In the genomic region with DNA sequence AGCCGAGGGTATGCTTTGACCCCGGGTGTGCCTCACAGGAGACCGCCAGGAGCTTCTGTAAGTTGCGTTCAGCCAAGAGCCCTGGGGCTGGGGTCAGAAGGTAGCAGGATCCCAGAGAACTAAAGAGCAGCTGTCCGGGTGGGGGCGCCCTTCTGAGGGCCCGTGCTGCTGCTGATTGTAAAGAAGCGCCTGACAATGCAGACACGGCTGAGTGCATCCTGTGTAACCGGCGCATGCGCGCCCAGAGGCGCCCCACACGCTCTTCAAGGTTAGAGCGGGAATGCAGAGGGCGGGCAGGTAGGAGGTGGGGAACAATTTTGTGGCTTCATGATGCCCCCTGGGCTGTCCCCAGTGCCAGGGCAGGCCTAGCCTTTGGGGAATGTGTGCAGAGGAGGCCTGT, we compare ENCODE assay signal across 16 cellular contexts.
DNase-seq lines count a peak whose midpoint lies in the region; ATAC-seq and TF ChIP-seq lines count a peak whose summit lies in the region.
"Had no signal": no experiment of that assay in that cellular context is flagged by ENCODE, and none has a peak within 500 bp of the region (broad histone marks: within the 10 kb centered on the region; RNA-seq: fewer than 3 reads in every experiment).

No MANE protein-coding gene starts in this region.

- no peaks in the 10 kb centered on the region for H3K79me2 ChIP-seq in PC-3 (ENCODE audit: low read length)

- CTCF ChIA-PET in PC-3 (lab: Charles Lee): no interaction called here
- CTCF ChIA-PET in activated naive CD4-positive, alpha-beta T cell treated with anti-CD3 and anti-CD28 coated beads for 36 hours (lab: Charles Lee): no interaction called here

- no peaks in the 10 kb centered on the region for H3K9me3 ChIP-seq in BE2C
- no peaks in the 10 kb centered on the region for H3K9me3 ChIP-seq in PC-3 (ENCODE audit: low read length)
- H3K9me3 ChIP-seq: left lung, pancreas had no signal

- TF ChIP-seq POLR2A in erythroblast (IDR thresholded peaks at IDR 0.05; ENCODE audit: low read length): no peak

- no peak for TF ChIP-seq CTCF in BE2C (IDR thresholded peaks at IDR 0.05; ENCODE audit: low read depth, low read length)
- peak; percentile 25; the same call in 1 of the 2 replicates for TF ChIP-seq CTCF in PC-3 (conservative IDR thresholded peaks at IDR 0.05; ENCODE audit: low read depth, low read length)
- TF ChIP-seq CTCF in mesothelial cell of epicardium (IDR thresholded peaks at IDR 0.05; ENCODE audit: unreplicated experiment): no peak

- peaks cover 6% of the 10 kb centered on the region for H3K27me3 Mint-ChIP-seq in mesothelial cell of epicardium (ENCODE audit: low read depth)
- peaks cover 6% of the 10 kb centered on the region for H3K27me3 Mint-ChIP-seq in activated naive CD4-positive, alpha-beta T cell treated with anti-CD3 and anti-CD28 coated beads for 36 hours (ENCODE audit: low read depth)

- H3K4me3 ChIP-seq in BE2C (ENCODE audit: low read depth, low read length): no peak overlapping the region
- no peak overlapping the region for H3K4me3 ChIP-seq in PC-3 (ENCODE audit: low read length)
- H3K4me3 ChIP-seq: left lung, pancreas had no signal

- no peaks in the 10 kb centered on the region for H4K20me1 ChIP-seq in PC-3 (ENCODE audit: low read length)

- H3K9me3 Mint-ChIP-seq in mesothelial cell of epicardium: peaks cover 5% of the 10 kb centered on the region
- H3K9me3 Mint-ChIP-seq in activated naive CD4-positive, alpha-beta T cell treated with anti-CD3 and anti-CD28 coated beads for 36 hours: no peaks in the 10 kb centered on the region

- no peak overlapping the region for H3K27ac ChIP-seq in PC-3 (ENCODE audit: low read length)
- H3K27ac ChIP-seq: left lung, pancreas had no signal

- H3K9me2 ChIP-seq in PC-3 (replicated peaks; ENCODE audit: low read length): no peaks in the 10 kb centered on the region

- H3K9ac ChIP-seq in PC-3 (ENCODE audit: low read length): no peak overlapping the region

- no peak for ATAC-seq in PC-3
- ATAC-seq in HG03175 (IDR thresholded peaks at IDR 0.05; ENCODE audit: unreplicated experiment): no peak
- ATAC-seq: left lung; pancreas; stimulated activated naive CD8-positive, alpha-beta T cell treated with anti-CD3 and anti-CD28 coated beads, Interleukin-15, Interleukin-2, amounts not matched to agents 100 U/mL and 50 U/mL, for 24 hours had no signal

- no peaks in the 10 kb centered on the region; the same call in 1 of the 2 replicates for H3K36me3 ChIP-seq in BE2C
- H3K36me3 ChIP-seq in PC-3 (ENCODE audit: low read depth, low read length): no peaks in the 10 kb centered on the region
- H3K36me3 ChIP-seq: left lung, pancreas had no signal

- no TSS peak for BruUV-seq in PC-3 (replicated peaks; lab: Mats Ljungman, UMichigan)

- no peak overlapping the region for H3K27ac Mint-ChIP-seq in mesothelial cell of epicardium
- no peak overlapping the region for H3K27ac Mint-ChIP-seq in activated naive CD4-positive, alpha-beta T cell treated with anti-CD3 and anti-CD28 coated beads for 36 hours

- H3K27me3 ChIP-seq in BE2C (no peaks in the 10 kb centered on the region; the same call in 1 of the 2 replicates), PC-3 (ENCODE audit: low read length) (peaks cover 15% of the 10 kb centered on the region)
- H3K27me3 ChIP-seq: pancreas had no signal

- POLR2A ChIA-PET in PC-3 (lab: Charles Lee; ENCODE audit: unreplicated experiment): no interaction called here

- intact Hi-C loops in PC-3 (cut with micrococcal nuclease): no loop called here
- intact Hi-C loops in activated naive CD4-positive, alpha-beta T cell treated with anti-CD3 and anti-CD28 coated beads for 36 hours (cut with micrococcal nuclease): no loop called here

- H3K4me2 ChIP-seq in PC-3 (ENCODE audit: low read length): no peak overlapping the region

- H3F3A ChIP-seq in PC-3 (ENCODE audit: low read length, unreplicated experiment): no peaks in the 10 kb centered on the region

- peaks cover 15% of the 10 kb centered on the region for H3K4me1 Mint-ChIP-seq in mesothelial cell of epicardium
- no peaks in the 10 kb centered on the region for H3K4me1 Mint-ChIP-seq in activated naive CD4-positive, alpha-beta T cell treated with anti-CD3 and anti-CD28 coated beads for 36 hours (ENCODE audit: low read depth)

- peak; percentile 12 for DNase-seq in BE2C
- no peak for DNase-seq in PC-3
- peak; percentile 8 to 18 for DNase-seq in erythroblast (lab: John Stamatoyannopoulos, UW)
- peak; percentile 40 to 60 for DNase-seq in mesothelial cell of epicardium (ENCODE audit: low spot score in 2 of 2, unreplicated experiment in 2 of 2)
- DNase-seq in NCI-H2029 (lab: John Stamatoyannopoulos, UW): no peak
- no peak for DNase-seq in NCI-H1048 (lab: John Stamatoyannopoulos, UW)
- DNase-seq in activated naive CD4-positive, alpha-beta T cell treated with anti-CD3 and anti-CD28 coated beads for 36 hours: no peak
- DNase-seq: cerebellar nuclear complex; GDM1; Kasumi-1; NCI-H226; stimulated activated CD4-positive, alpha-beta T cell treated with anti-CD3 and anti-CD28 coated beads, Interleukin-12 subunit alpha, Interleukin-12 subunit beta, amount 100 ng/mL, for 4 hours; stimulated activated naive CD8-positive, alpha-beta T cell treated with anti-CD3 and anti-CD28 coated beads, Interleukin-15, Interleukin-2, amounts not matched to agents 100 U/mL and 50 U/mL, for 24 hours had no signal

- H3K4me3 Mint-ChIP-seq in mesothelial cell of epicardium: peak overlapping the region; percentile 33
- no peak overlapping the region for H3K4me3 Mint-ChIP-seq in activated naive CD4-positive, alpha-beta T cell treated with anti-CD3 and anti-CD28 coated beads for 36 hours

- H3K4me1 ChIP-seq in BE2C: no peaks in the 10 kb centered on the region
- H3K4me1 ChIP-seq in PC-3 (ENCODE audit: insufficient read depth, low read length): no peaks in the 10 kb centered on the region
- H3K4me1 ChIP-seq: left lung, pancreas had no signal

- H2AFZ ChIP-seq in PC-3 (ENCODE audit: low read length): no peak overlapping the region

- no peaks in the 10 kb centered on the region for H3K36me3 Mint-ChIP-seq in mesothelial cell of epicardium
- no peaks in the 10 kb centered on the region for H3K36me3 Mint-ChIP-seq in activated naive CD4-positive, alpha-beta T cell treated with anti-CD3 and anti-CD28 coated beads for 36 hours (ENCODE audit: low read depth)

Comparison
In these comparisons a context has a peak if more than half of its experiments do, and no peak if none do; other contexts are left out.
1. DNase-seq: peak in BE2C (single experiment), erythroblast (2 of 2) and mesothelial cell of epicardium (2 of 2); none in PC-3 (single experiment), NCI-H2029 (single experiment), NCI-H1048 (single experiment) and activated naive CD4-positive, alpha-beta T cell treated with anti-CD3 and anti-CD28 coated beads for 36 hours (single experiment).